Comparison of ENCODE assay signal across 16 cellular contexts in genomic region chr13:111209613-111210012, GRCh38.
A peak's percentile ranks its signal among the peaks of the same experiment; 100 is the strongest.
DNase-seq lines count a peak whose midpoint lies in the region; ATAC-seq, FAIRE-seq and TF ChIP-seq lines count a peak whose summit lies in the region.
"Had no signal": no experiment of that assay in that cellular context is flagged by ENCODE, and none has a peak within 500 bp of the region (broad histone marks: within the 10 kb centered on the region; RNA-seq: fewer than 3 reads in every experiment).

No MANE protein-coding gene starts in this region.

- H2AFZ ChIP-seq in GM23338, result no peak overlapping the region

- FAIRE-seq in HTR-8/SVneo (lab: Jason Lieb, UNC), result no peak
- FAIRE-seq: G401.6 had no signal

- H3K9me3 Mint-ChIP-seq in GM23338, result no peaks in the 10 kb centered on the region; the same call in 2 of the 3 replicates
- no peaks in the 10 kb centered on the region for H3K9me3 Mint-ChIP-seq in stimulated activated memory B cell treated with anti-CD40 and anti-IgM and Interleukin-4, amounts not matched to agents 10 μg/mL and 1 μg/mL and 100 μg/mL, for 72 hours
- H3K9me3 Mint-ChIP-seq: activated T-helper 1 cell treated with anti-CD3 and anti-CD28 coated beads, Interleukin-12 subunit alpha, Interleukin-12 subunit beta, Interleukin-2, Interleukin-4 antibody, amounts not matched to agents 30 ng/mL and 10 ng/mL and 1 ng/mL, durations not matched to agents 14 hours and 24 hours and 36 hours had no signal

- peaks cover 11% of the 10 kb centered on the region; the same call in 2 of the 3 replicates for H3K36me3 Mint-ChIP-seq in GM23338 (ENCODE audit: low read depth)
- peaks cover 36% of the 10 kb centered on the region for H3K36me3 Mint-ChIP-seq in stimulated activated memory B cell treated with anti-CD40 and anti-IgM and Interleukin-4, amounts not matched to agents 10 μg/mL and 1 μg/mL and 100 μg/mL, for 72 hours

- no peak overlapping the region for H3K4me2 ChIP-seq in GM23338

- no peak for ATAC-seq in GM23338
- ATAC-seq in left lung, result no peak
- no peak for ATAC-seq in stimulated activated memory B cell treated with anti-CD40 and anti-IgM and Interleukin-4, amounts not matched to agents 10 μg/mL and 1 μg/mL and 100 μg/mL, for 72 hours

- no peaks in the 10 kb centered on the region for H3K9me3 ChIP-seq in left lung
- H3K9me3 ChIP-seq: lower lobe of right lung, vagina had no signal

- no peaks in the 10 kb centered on the region for H3K36me3 ChIP-seq in GM23338 (ENCODE audit: insufficient read depth)
- peaks cover 0 to 16% of the 10 kb centered on the region in 2 donors for H3K36me3 ChIP-seq in left lung
- H3K36me3 ChIP-seq: vagina had no signal

- H3K4me3 Mint-ChIP-seq in GM23338, result no peak overlapping the region
- no peak overlapping the region for H3K4me3 Mint-ChIP-seq in stimulated activated memory B cell treated with anti-CD40 and anti-IgM and Interleukin-4, amounts not matched to agents 10 μg/mL and 1 μg/mL and 100 μg/mL, for 72 hours
- H3K4me3 Mint-ChIP-seq: activated T-helper 1 cell treated with anti-CD3 and anti-CD28 coated beads, Interleukin-12 subunit alpha, Interleukin-12 subunit beta, Interleukin-2, Interleukin-4 antibody, amounts not matched to agents 30 ng/mL and 10 ng/mL and 1 ng/mL, durations not matched to agents 14 hours and 24 hours and 36 hours had no signal

- no peak for DNase-seq in GM23338 (ENCODE audit: low spot score)
- peak in 20 of 61 donors; percentile 28 to 68 (median 42) for DNase-seq in caudate nucleus (lab: John Stamatoyannopoulos, UW)
- DNase-seq in left lung, result no peak
- no peak for DNase-seq in NCI-H2171 (lab: John Stamatoyannopoulos, UW)
- no peak for DNase-seq in DMS79 (lab: John Stamatoyannopoulos, UW)
- no peak for DNase-seq in posterior vena cava (ENCODE audit: low spot score)
- DNase-seq in HTR-8/SVneo (ENCODE audit: insufficient read length, low spot score), result no peak
- DNase-seq: lower lobe of right lung, NCI-H2029, NCI-H748 treated with DMSO at 0.1 percent for 48 hours, RPMI8226, T-helper 9 cell had no signal

- no peaks in the 10 kb centered on the region for H3F3A ChIP-seq in GM23338 (replicated peaks; ENCODE audit: low read depth)

- H3K9me2 ChIP-seq in GM23338 (ENCODE audit: insufficient read depth), result no peaks in the 10 kb centered on the region

- H3K27ac ChIP-seq in GM23338 (ENCODE audit: low read depth), result no peak overlapping the region
- H3K27ac ChIP-seq in caudate nucleus (ENCODE audit: low read depth, low read length), result peak overlapping the region; percentile 85
- peak overlapping the region; percentile 10 to 70 for H3K27ac ChIP-seq in left lung

- no peaks in the 10 kb centered on the region; the same call in none of the 2 replicates for H4K20me1 ChIP-seq in GM23338 (replicated peaks; ENCODE audit: insufficient read depth)

- intact Hi-C loops in left lung (cut with DNase I), result no loop called here
- intact Hi-C loops in posterior vena cava (cut with DNase I), result loop anchor here in 1 of 2 donors (10.0 kb wide), 1 partner anchor 55 kb away; no protein-coding TSS in a partner anchor

- TF ChIP-seq CTCF in GM23338 (conservative IDR thresholded peaks at IDR 0.05; ENCODE audit: low read depth in 2 of 2) (no peak), left lung (IDR thresholded peaks at IDR 0.05) (no peak)

- peaks cover 6% of the 10 kb centered on the region for H3K27me3 Mint-ChIP-seq in GM23338 (ENCODE audit: insufficient read depth, low read depth, poor library complexity)
- no peaks in the 10 kb centered on the region for H3K27me3 Mint-ChIP-seq in stimulated activated memory B cell treated with anti-CD40 and anti-IgM and Interleukin-4, amounts not matched to agents 10 μg/mL and 1 μg/mL and 100 μg/mL, for 72 hours

- H3K27ac Mint-ChIP-seq in GM23338, result 0 out of 2 replicates have a peak overlapping the region, but pooled peaks have one; percentile 27
- peak overlapping the region; percentile 48 for H3K27ac Mint-ChIP-seq in stimulated activated memory B cell treated with anti-CD40 and anti-IgM and Interleukin-4, amounts not matched to agents 10 μg/mL and 1 μg/mL and 100 μg/mL, for 72 hours
- H3K27ac Mint-ChIP-seq: activated T-helper 1 cell treated with anti-CD3 and anti-CD28 coated beads, Interleukin-12 subunit alpha, Interleukin-12 subunit beta, Interleukin-2, Interleukin-4 antibody, amounts not matched to agents 30 ng/mL and 10 ng/mL and 1 ng/mL, durations not matched to agents 14 hours and 24 hours and 36 hours had no signal

- H3K79me2 ChIP-seq in GM23338 (replicated peaks; ENCODE audit: insufficient read depth), result peaks cover 94% of the 10 kb centered on the region

- H3K4me1 Mint-ChIP-seq in GM23338, result peaks cover 78% of the 10 kb centered on the region
- peaks cover 47% of the 10 kb centered on the region for H3K4me1 Mint-ChIP-seq in stimulated activated memory B cell treated with anti-CD40 and anti-IgM and Interleukin-4, amounts not matched to agents 10 μg/mL and 1 μg/mL and 100 μg/mL, for 72 hours

- H3K4me3 ChIP-seq in GM23338 (no peak overlapping the region), left lung (no peak overlapping the region)
- H3K4me3 ChIP-seq: lower lobe of right lung, vagina had no signal

- H3K4me1 ChIP-seq in GM23338 (ENCODE audit: insufficient read depth) (peaks cover 56% of the 10 kb centered on the region), left lung (peaks cover 23 to 52% of the 10 kb centered on the region in 2 donors)

- H3K27me3 ChIP-seq in GM23338 (ENCODE audit: insufficient read depth) (no peaks in the 10 kb centered on the region), left lung (no peaks in the 10 kb centered on the region)
- H3K27me3 ChIP-seq: vagina had no signal

TF ChIP-seq in GM23338, 12 proteins besides CTCF, POLR2A, EP300 and RAD21:
- no peak for TF ChIP-seq ZNF462 (CRISPR knock-in tag; IDR thresholded peaks at IDR 0.05)
